In genomic region chr1:235074335-235075120, GRCh38 we compare ENCODE assay signal across 8 cellular contexts. TPM values are rescaled to one million over a fixed set of nuclear protein-coding genes. Genes with fewer than 3 reads are reported as not detected.
DNase-seq lines count a peak whose midpoint lies in the region; ATAC-seq, FAIRE-seq and TF ChIP-seq lines count a peak whose summit lies in the region.

No MANE protein-coding gene starts in this region.

- H4K20me1 ChIP-seq in BLaER1: no peaks in the 10 kb centered on the region
- no peaks in the 10 kb centered on the region for H4K20me1 ChIP-seq in PC-9 (ENCODE audit: insufficient read depth)

- H2AFZ ChIP-seq in PC-9: no peak overlapping the region

- POLR2A ChIA-PET in PC-9 (lab: Charles Lee; ENCODE audit: unreplicated experiment): interaction anchor here (0.6 to 2.0 kb wide), 11 partner anchors 14 to 652 kb away, joined by 3 to 18 read pairs (median 8); no protein-coding TSS in a partner anchor

- ATAC-seq in GM19351 (IDR thresholded peaks at IDR 0.05; ENCODE audit: unreplicated experiment) (peak; percentile 36), HG03432 (IDR thresholded peaks at IDR 0.05; ENCODE audit: unreplicated experiment) (peak; percentile 50)
- ATAC-seq in activated naive CD8-positive, alpha-beta T cell treated with anti-CD3 and anti-CD28 coated beads, Interleukin-2, amount 50 U/mL, for 24 hours: peak; percentile 82

- H3K27ac Mint-ChIP-seq in activated naive CD8-positive, alpha-beta T cell treated with anti-CD3 and anti-CD28 coated beads, Interleukin-2, amount 50 U/mL, for 24 hours: peak overlapping the region; percentile 99

- intact Hi-C loops in PC-9 (cut with micrococcal nuclease; ENCODE audit: unreplicated experiment): loop anchor here (2.0 kb wide), 1 partner anchor 148 kb away; no protein-coding TSS in a partner anchor

- H3K27me3 ChIP-seq in BLaER1 (no peaks in the 10 kb centered on the region), PC-9 (ENCODE audit: insufficient read depth, low read depth) (no peaks in the 10 kb centered on the region), small intestine (ENCODE audit: control insufficient read depth in 2 of 2, insufficient read depth in 2 of 2, low read length in 2 of 2) (no peaks in the 10 kb centered on the region), H7 (ENCODE audit: control insufficient read depth, insufficient read depth, low read length) (no peaks in the 10 kb centered on the region)

- H3K9me3 Mint-ChIP-seq in activated naive CD8-positive, alpha-beta T cell treated with anti-CD3 and anti-CD28 coated beads, Interleukin-2, amount 50 U/mL, for 24 hours: no peaks in the 10 kb centered on the region

- peaks cover 73% of the 10 kb centered on the region for H3K4me1 ChIP-seq in BLaER1
- peaks cover 95% of the 10 kb centered on the region for H3K4me1 ChIP-seq in PC-9 (replicated peaks; ENCODE audit: insufficient read depth)
- H3K4me1 ChIP-seq in small intestine (ENCODE audit: control insufficient read depth in 2 of 2, insufficient read depth in 1 of 2, low read depth in 1 of 2, low read length in 1 of 2): peaks cover 2 to 25% of the 10 kb centered on the region in 2 donors

- CTCF ChIA-PET in PC-9 (lab: Charles Lee): interaction anchor here (0.6 kb wide), 2 partner anchors 12 to 335 kb away, joined by 3 read pairs; no protein-coding TSS in a partner anchor

- H3K9me3 ChIP-seq in BLaER1 (no peaks in the 10 kb centered on the region), PC-9 (ENCODE audit: insufficient read depth, low read depth) (no peaks in the 10 kb centered on the region), small intestine (ENCODE audit: control insufficient read depth, low read depth) (no peaks in the 10 kb centered on the region)

- H3K4me1 Mint-ChIP-seq in activated naive CD8-positive, alpha-beta T cell treated with anti-CD3 and anti-CD28 coated beads, Interleukin-2, amount 50 U/mL, for 24 hours: peaks cover 30% of the 10 kb centered on the region

- H3K27me3 Mint-ChIP-seq in activated naive CD8-positive, alpha-beta T cell treated with anti-CD3 and anti-CD28 coated beads, Interleukin-2, amount 50 U/mL, for 24 hours: no peaks in the 10 kb centered on the region

- peak overlapping the region; percentile 74 for H3K4me3 Mint-ChIP-seq in activated naive CD8-positive, alpha-beta T cell treated with anti-CD3 and anti-CD28 coated beads, Interleukin-2, amount 50 U/mL, for 24 hours

- no peak for FAIRE-seq in small intestine (lab: Jason Lieb, UNC)

- H3K79me2 ChIP-seq in PC-9 (ENCODE audit: low read depth): peaks cover 35% of the 10 kb centered on the region

- no peaks in the 10 kb centered on the region for H3K9me2 ChIP-seq in PC-9 (ENCODE audit: insufficient read depth)

- TSS peak; percentile 58 for BruUV-seq in PC-9 (replicated peaks; lab: Mats Ljungman, UMichigan)

- H3K36me3 Mint-ChIP-seq in activated naive CD8-positive, alpha-beta T cell treated with anti-CD3 and anti-CD28 coated beads, Interleukin-2, amount 50 U/mL, for 24 hours (ENCODE audit: low read depth): no peaks in the 10 kb centered on the region

- no peak for TF ChIP-seq CTCF in PC-9 (conservative IDR thresholded peaks at IDR 0.05)

- H3F3A ChIP-seq in PC-9 (ENCODE audit: insufficient read depth, low read depth): peaks cover 81% of the 10 kb centered on the region

- peak overlapping the region; percentile 75 for H3K9ac ChIP-seq in BLaER1

- H3K4me2 ChIP-seq in BLaER1 (peak overlapping the region; percentile 83), PC-9 (peak overlapping the region; percentile 94)

- H3K27ac ChIP-seq in BLaER1 (peak overlapping the region; percentile 88), PC-9 (peak overlapping the region; percentile 100), small intestine (ENCODE audit: low read depth in 1 of 2, low read length in 1 of 2) (peak overlapping the region; percentile 93 to 96)

- H3K36me3 ChIP-seq in BLaER1 (no peaks in the 10 kb centered on the region), PC-9 (ENCODE audit: low read depth) (no peaks in the 10 kb centered on the region), small intestine (ENCODE audit: control insufficient read depth in 2 of 2, insufficient read depth in 2 of 2, low read length in 2 of 2) (no peaks in the 10 kb centered on the region), H7 (replicated peaks; ENCODE audit: control insufficient read depth, insufficient read depth, low read length) (no peaks in the 10 kb centered on the region)

- 10 to 25% (median 13%) methylated on average over 17 of the region's 17 CpGs for WGBS in small intestine, 3 donors

- DNase-seq in PC-9 (peak; percentile 50 to 62), hepatic stellate cell (ENCODE audit: low spot score) (peak; percentile 34), small intestine (peak; percentile 44), H7 (no peak)
- peak; percentile 62 for DNase-seq in activated naive CD8-positive, alpha-beta T cell treated with anti-CD3 and anti-CD28 coated beads, Interleukin-2, amount 50 U/mL, for 24 hours

- H3K4me3 ChIP-seq in BLaER1 (peak overlapping the region; percentile 27; the same call in 1 of the 2 replicates), PC-9 (peak overlapping the region; percentile 61), small intestine (ENCODE audit: low read depth in 1 of 2, low read length in 2 of 2) (no peak overlapping the region), H7 (ENCODE audit: insufficient read depth, low read depth, low read length) (no peak overlapping the region)

RNA-seq across cellular contexts. Expression of gene TOMM20, which starts 54.1 kb away (rescaled TPM):
- total RNA-seq in PC-9 (2021): 165 and 187 TPM in 2 replicates
- 10 to 100 TPM; 44.1 to 91.6 (median 61.6) TPM for polyA plus RNA-seq in small intestine
- total RNA-seq in H7 (2014; rRNA removed; shearing (Covaris generic)): 172 and 214 TPM in 2 replicates

Comparison
In these comparisons a context has a peak if more than half of its experiments do, and no peak if none do; other contexts are left out.
1. H3K4me3 ChIP-seq: peak in BLaER1 (single experiment) and PC-9 (single experiment); none in small intestine (0 of 2) and H7 (single experiment).
2. Peak in every context shown above with its lines, with median percentiles within 50 percentile points of each other: H3K27ac ChIP-seq and ATAC-seq.